1 cellular context compared by ENCODE assay signal in genomic region chr1:241847796-241848668, GRCh38.
A peak's percentile ranks its signal among the peaks of the same experiment; 100 is the strongest.
TF ChIP-seq lines count a peak whose summit lies in the region.

EXO1 (plus strand) TSS chr1:241848204; CDS start chr1:241850426, 2,222 bp downstream.

TF ChIP-seq in K562, 482 proteins besides CTCF, POLR2A, EP300 and RAD21 (continued from another document and continues in another):
- 0 out of 2 replicates have a peak, but pooled peaks have one; percentile 63 for TF ChIP-seq XRCC5 (IDR thresholded peaks at IDR 0.05; ENCODE audit: low read depth, low read length)
- 0 out of 2 replicates have a peak, but pooled peaks have one; percentile 68 for TF ChIP-seq ZNF431 (CRISPR knock-in tag; IDR thresholded peaks at IDR 0.05)
- TF ChIP-seq SIN3B (IDR thresholded peaks at IDR 0.05; ENCODE audit: low read depth) = peak; percentile 80
- no peak for TF ChIP-seq ZNF695 (CRISPR knock-in tag; IDR thresholded peaks at IDR 0.05)
- peak; percentile 24 to 91; a peak in 1 of 4 replicates for TF ChIP-seq TEAD1 (CRISPR knock-in tag; IDR thresholded peaks at IDR 0.05)
- TF ChIP-seq GATAD2A (IDR thresholded peaks at IDR 0.05) = 0 out of 2 replicates have a peak, but pooled peaks have one; percentile 27
- TF ChIP-seq CBX1 (IDR thresholded peaks at IDR 0.05; ENCODE audit: low read depth) = peak; percentile 96
- peak; percentile 61 for TF ChIP-seq MGA (IDR thresholded peaks at IDR 0.05)
- peak; percentile 100 for TF ChIP-seq E2F1 (CRISPR knock-in tag; IDR thresholded peaks at IDR 0.05)
- no peak for TF ChIP-seq TFAM (CRISPR knock-in tag; conservative IDR thresholded peaks at IDR 0.05)
- TF ChIP-seq ELF2 (CRISPR knock-in tag; IDR thresholded peaks at IDR 0.05) = 0 out of 2 replicates have a peak, but pooled peaks have one; percentile 37
- TF ChIP-seq, protein P1, sequence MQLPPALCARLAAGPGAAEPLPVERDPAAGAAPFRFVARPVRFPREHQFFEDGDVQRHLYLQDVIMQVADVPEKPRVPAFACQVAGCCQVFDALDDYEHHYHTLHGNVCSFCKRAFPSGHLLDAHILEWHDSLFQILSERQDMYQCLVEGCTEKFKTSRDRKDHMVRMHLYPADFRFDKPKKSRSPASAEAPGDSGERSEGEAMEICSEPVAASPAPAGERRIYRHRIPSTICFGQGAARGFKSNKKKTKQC (CRISPR knock-in tag; IDR thresholded peaks at IDR 0.05) = peak; percentile 95; the same call in 1 of the 2 replicates
- TF ChIP-seq CEBPB (tag; IDR thresholded peaks at IDR 0.05) = peak; percentile 93
- no peak for TF ChIP-seq TAL1 (IDR thresholded peaks at IDR 0.05)
- TF ChIP-seq, protein P2, sequence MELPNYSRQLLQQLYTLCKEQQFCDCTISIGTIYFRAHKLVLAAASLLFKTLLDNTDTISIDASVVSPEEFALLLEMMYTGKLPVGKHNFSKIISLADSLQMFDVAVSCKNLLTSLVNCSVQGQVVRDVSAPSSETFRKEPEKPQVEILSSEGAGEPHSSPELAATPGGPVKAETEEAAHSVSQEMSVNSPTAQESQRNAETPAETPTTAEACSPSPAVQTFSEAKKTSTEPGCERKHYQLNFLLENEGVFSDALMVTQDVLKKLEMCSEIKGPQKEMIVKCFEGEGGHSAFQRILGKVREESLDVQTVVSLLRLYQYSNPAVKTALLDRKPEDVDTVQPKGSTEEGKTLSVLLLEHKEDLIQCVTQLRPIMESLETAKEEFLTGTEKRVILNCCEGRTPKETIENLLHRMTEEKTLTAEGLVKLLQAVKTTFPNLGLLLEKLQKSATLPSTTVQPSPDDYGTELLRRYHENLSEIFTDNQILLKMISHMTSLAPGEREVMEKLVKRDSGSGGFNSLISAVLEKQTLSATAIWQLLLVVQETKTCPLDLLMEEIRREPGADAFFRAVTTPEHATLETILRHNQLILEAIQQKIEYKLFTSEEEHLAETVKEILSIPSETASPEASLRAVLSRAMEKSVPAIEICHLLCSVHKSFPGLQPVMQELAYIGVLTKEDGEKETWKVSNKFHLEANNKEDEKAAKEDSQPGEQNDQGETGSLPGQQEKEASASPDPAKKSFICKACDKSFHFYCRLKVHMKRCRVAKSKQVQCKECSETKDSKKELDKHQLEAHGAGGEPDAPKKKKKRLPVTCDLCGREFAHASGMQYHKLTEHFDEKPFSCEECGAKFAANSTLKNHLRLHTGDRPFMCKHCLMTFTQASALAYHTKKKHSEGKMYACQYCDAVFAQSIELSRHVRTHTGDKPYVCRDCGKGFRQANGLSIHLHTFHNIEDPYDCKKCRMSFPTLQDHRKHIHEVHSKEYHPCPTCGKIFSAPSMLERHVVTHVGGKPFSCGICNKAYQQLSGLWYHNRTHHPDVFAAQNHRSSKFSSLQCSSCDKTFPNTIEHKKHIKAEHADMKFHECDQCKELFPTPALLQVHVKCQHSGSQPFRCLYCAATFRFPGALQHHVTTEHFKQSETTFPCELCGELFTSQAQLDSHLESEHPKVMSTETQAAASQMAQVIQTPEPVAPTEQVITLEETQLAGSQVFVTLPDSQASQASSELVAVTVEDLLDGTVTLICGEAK (IDR thresholded peaks at IDR 0.05) = peak; percentile 98
- TF ChIP-seq, protein P2 (CRISPR knock-in tag; IDR thresholded peaks at IDR 0.05) = no peak
- TF ChIP-seq FOXP1 (CRISPR knock-in tag; IDR thresholded peaks at IDR 0.05) = peak; percentile 92; the same call in 1 of the 2 replicates
- TF ChIP-seq, protein P3, sequence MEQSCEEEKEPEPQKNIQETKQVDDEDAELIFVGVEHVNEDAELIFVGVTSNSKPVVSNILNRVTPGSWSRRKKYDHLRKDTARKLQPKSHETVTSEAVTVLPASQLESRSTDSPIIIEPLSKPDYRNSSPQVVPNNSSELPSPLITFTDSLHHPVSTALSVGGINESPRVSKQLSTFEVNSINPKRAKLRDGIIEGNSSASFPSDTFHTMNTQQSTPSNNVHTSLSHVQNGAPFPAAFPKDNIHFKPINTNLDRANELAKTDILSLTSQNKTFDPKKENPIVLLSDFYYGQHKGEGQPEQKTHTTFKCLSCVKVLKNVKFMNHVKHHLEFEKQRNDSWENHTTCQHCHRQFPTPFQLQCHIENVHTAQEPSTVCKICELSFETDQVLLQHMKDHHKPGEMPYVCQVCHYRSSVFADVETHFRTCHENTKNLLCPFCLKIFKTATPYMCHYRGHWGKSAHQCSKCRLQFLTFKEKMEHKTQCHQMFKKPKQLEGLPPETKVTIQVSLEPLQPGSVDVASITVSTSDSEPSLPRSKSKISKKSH (CRISPR knock-in tag; IDR thresholded peaks at IDR 0.05) = no peak
- peak; percentile 88 for TF ChIP-seq TFAP4 (CRISPR knock-in tag; IDR thresholded peaks at IDR 0.05; ENCODE audit: borderline replicate concordance)
- TF ChIP-seq, protein P4, sequence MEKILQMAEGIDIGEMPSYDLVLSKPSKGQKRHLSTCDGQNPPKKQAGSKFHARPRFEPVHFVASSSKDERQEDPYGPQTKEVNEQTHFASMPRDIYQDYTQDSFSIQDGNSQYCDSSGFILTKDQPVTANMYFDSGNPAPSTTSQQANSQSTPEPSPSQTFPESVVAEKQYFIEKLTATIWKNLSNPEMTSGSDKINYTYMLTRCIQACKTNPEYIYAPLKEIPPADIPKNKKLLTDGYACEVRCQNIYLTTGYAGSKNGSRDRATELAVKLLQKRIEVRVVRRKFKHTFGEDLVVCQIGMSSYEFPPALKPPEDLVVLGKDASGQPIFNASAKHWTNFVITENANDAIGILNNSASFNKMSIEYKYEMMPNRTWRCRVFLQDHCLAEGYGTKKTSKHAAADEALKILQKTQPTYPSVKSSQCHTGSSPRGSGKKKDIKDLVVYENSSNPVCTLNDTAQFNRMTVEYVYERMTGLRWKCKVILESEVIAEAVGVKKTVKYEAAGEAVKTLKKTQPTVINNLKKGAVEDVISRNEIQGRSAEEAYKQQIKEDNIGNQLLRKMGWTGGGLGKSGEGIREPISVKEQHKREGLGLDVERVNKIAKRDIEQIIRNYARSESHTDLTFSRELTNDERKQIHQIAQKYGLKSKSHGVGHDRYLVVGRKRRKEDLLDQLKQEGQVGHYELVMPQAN (IDR thresholded peaks at IDR 0.05; ENCODE audit: borderline replicate concordance) = peak; percentile 99
- no peak for TF ChIP-seq HSF4 (CRISPR knock-in tag; IDR thresholded peaks at IDR 0.05; ENCODE audit: borderline replicate concordance)
